Comparison of ENCODE assay signal across 29 cellular contexts in the genomic region with DNA sequence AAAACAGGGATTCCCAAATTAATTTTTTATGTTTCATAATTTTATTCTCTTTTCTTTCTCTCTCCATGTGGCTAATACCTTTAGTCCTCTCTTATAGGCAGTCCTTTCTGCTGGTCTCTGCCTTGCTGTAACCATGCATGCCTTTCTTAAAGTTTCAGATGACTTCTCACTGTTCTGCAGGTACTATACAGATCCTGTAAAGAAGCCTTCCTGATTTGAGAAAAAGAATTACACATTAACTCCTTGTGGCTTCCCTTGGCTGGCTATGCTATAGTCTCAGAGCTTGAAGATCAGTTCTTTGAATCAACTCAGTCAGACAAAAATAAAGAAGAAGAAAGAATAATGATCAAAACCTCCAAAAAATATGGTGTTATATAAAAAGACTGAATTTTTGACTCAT.
DNase-seq lines count a peak whose midpoint lies in the region; ATAC-seq, FAIRE-seq and TF ChIP-seq lines count a peak whose summit lies in the region.
"Had no signal": no experiment of that assay in that cellular context is flagged by ENCODE, and none has a peak within 500 bp of the region (broad histone marks: within the 10 kb centered on the region; RNA-seq: fewer than 3 reads in every experiment).

No MANE protein-coding gene starts in this region.

- ATAC-seq in GM18861 (IDR thresholded peaks at IDR 0.05; ENCODE audit: unreplicated experiment) (peak; percentile 94), GM19468 (IDR thresholded peaks at IDR 0.05; ENCODE audit: extremely low read depth, unreplicated experiment) (peak; percentile 39), HG02943 (IDR thresholded peaks at IDR 0.05; ENCODE audit: low read depth, unreplicated experiment) (peak; percentile 78), HG03432 (IDR thresholded peaks at IDR 0.05; ENCODE audit: unreplicated experiment) (peak; percentile 74), GM18505 (IDR thresholded peaks at IDR 0.05; ENCODE audit: unreplicated experiment) (no peak)
- ATAC-seq: activated naive CD4-positive, alpha-beta T cell treated with anti-CD3 and anti-CD28 coated beads, Interleukin-2, amount 50 U/mL, for 72 hours; esophagus mucosa had no signal

- no peak for TF ChIP-seq POLR2A in GM18505 (IDR thresholded peaks at IDR 0.05; ENCODE audit: borderline replicate concordance, extremely low read depth, insufficient read depth, insufficient read length)

- no peak for FAIRE-seq in RCC 7860 (lab: Jason Lieb, UNC)

- DNase-seq in RCC 7860 (ENCODE audit: low spot score), result no peak
- no peak for DNase-seq in NCI-H526 treated with DMSO at 0.1 percent for 48 hours (lab: John Stamatoyannopoulos, UW)
- no peak for DNase-seq in HuH-7.5 (ENCODE audit: low spot score)
- DNase-seq: activated CD4-positive, alpha-beta T cell treated with anti-CD3 and anti-CD28 coated beads, Interleukin-2, amount 50 U/mL, for 1 hour; activated effector memory CD4-positive, alpha-beta T cell treated with Interleukin-2 at 50 U/mL for 16 hours; activated T-cell treated with anti-CD3 and anti-CD28 coated beads, Interleukin-2, amount 50 U/mL, for 1 hour; amygdala; brain microvascular endothelial cell; Calu3; DMS79 treated with DMSO at 0.1 percent for 48 hours; GDM1; glutamatergic neuron; H9; NCI-H146; NCI-H446 treated with DMSO at 0.1 percent for 48 hours; nephron progenitor cell; sigmoid colon; SJCRH30; stimulated activated CD4-positive, alpha-beta T cell treated with anti-CD3 and anti-CD28 coated beads, Interleukin-12 subunit alpha, Interleukin-12 subunit beta, amount 100 ng/mL, for 4 hours; stimulated activated CD4-positive, alpha-beta T cell treated with anti-CD3 and anti-CD28 coated beads, Interleukin-4, amount 100 ng/mL, for 1 hour; substantia nigra; upper lobe of left lung had no signal
